In the genomic region with DNA sequence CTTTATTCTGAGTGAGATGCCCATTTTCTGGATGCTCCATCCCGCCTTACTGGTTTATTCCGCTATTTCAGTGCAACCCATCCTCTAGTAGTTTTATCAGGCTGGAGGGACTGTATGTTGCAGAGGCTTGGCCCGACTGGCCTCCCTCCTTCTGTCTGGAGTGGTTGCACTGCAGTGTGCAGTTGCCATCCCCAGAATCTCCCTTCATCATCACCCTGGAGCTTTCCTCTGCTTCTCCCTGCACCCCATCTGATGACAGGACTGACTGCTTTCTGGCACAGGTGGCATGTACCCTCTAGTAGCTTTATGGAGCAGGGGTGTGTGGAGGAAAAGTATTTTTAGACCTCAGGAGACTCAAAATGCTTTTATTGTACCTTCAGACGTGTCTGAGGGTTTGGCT, we compare ENCODE assay signal across 31 cellular contexts.
"Had no signal": no experiment of that assay in that cellular context is flagged by ENCODE, and none has a peak within 500 bp of the region (broad histone marks: within the 10 kb centered on the region; RNA-seq: fewer than 3 reads in every experiment).

No MANE protein-coding gene starts in this region.

- H3K27me3 Mint-ChIP-seq: activated CD4-positive, alpha-beta memory T cell treated with anti-CD3 and anti-CD28 coated beads, Interleukin-2, amount 10 ng/mL, durations not matched to agents 7 days and 5 days; activated CD4-positive, alpha-beta T cell treated with anti-CD3 and anti-CD28 coated beads, Interleukin-2, amount 10 ng/mL, durations not matched to agents 7 days and 5 days; activated naive CD4-positive, alpha-beta T cell treated with anti-CD3 and anti-CD28 coated beads, Interleukin-2, amount 10 ng/mL, durations not matched to agents 7 days and 5 days; activated naive CD8-positive, alpha-beta T cell; activated T-cell treated with anti-CD3 and anti-CD28 coated beads, Interleukin-2, amount 50 U/mL, for 24 hours; effector memory CD8-positive, alpha-beta T cell; T-cell had no signal

- ATAC-seq: effector memory CD8-positive, alpha-beta T cell; foreskin keratinocyte; gastrocnemius medialis; T-cell had no signal

- DNase-seq: activated CD4-positive, alpha-beta memory T cell treated with anti-CD3 and anti-CD28 coated beads, Interleukin-2, amount 10 ng/mL, durations not matched to agents 7 days and 5 days; activated CD4-positive, alpha-beta T cell treated with anti-CD3 and anti-CD28 coated beads for 1 hour; activated CD4-positive, alpha-beta T cell treated with anti-CD3 and anti-CD28 coated beads for 4 hours; activated CD4-positive, alpha-beta T cell treated with anti-CD3 and anti-CD28 coated beads, Interleukin-2, amount 10 ng/mL, durations not matched to agents 7 days and 5 days; activated CD4-positive, alpha-beta T cell treated with anti-CD3 and anti-CD28 coated beads, Interleukin-2, amount 50 U/mL, for 4 hours; activated CD8-positive, alpha-beta memory T cell treated with anti-CD3 and anti-CD28 coated beads, Interleukin-2, amount 50 U/mL, for 48 hours; activated effector memory CD4-positive, alpha-beta T cell treated with anti-CD3 and anti-CD28 coated beads, Interleukin-2, amount 50 U/mL, for 16 hours; activated naive CD4-positive, alpha-beta T cell treated with anti-CD3 and anti-CD28 coated beads, Interleukin-2, amount 10 ng/mL, durations not matched to agents 7 days and 5 days; activated T-cell treated with anti-CD3 and anti-CD28 coated beads for 4 hours; activated T-cell treated with anti-CD3 and anti-CD28 coated beads, Interleukin-2, amount 50 U/mL, for 24 hours; amniotic stem cell; anterior cingulate cortex; brain microvascular endothelial cell; caudate nucleus; cortex of kidney; dermis blood vessel endothelial cell; effector CD4-positive, alpha-beta T cell; effector memory CD8-positive, alpha-beta T cell; erythroblast; foreskin keratinocyte; gastrocnemius medialis; heart right ventricle; SW 1271; T-cell; T1000 had no signal

- H3K27ac Mint-ChIP-seq: activated CD4-positive, alpha-beta memory T cell treated with anti-CD3 and anti-CD28 coated beads, Interleukin-2, amount 10 ng/mL, durations not matched to agents 7 days and 5 days; activated CD4-positive, alpha-beta T cell treated with anti-CD3 and anti-CD28 coated beads, Interleukin-2, amount 10 ng/mL, durations not matched to agents 7 days and 5 days; activated naive CD4-positive, alpha-beta T cell treated with anti-CD3 and anti-CD28 coated beads, Interleukin-2, amount 10 ng/mL, durations not matched to agents 7 days and 5 days; activated naive CD8-positive, alpha-beta T cell; activated T-cell treated with anti-CD3 and anti-CD28 coated beads, Interleukin-2, amount 50 U/mL, for 24 hours; activated T-helper 1 cell treated with anti-CD3 and anti-CD28 coated beads, Interleukin-12 subunit alpha, Interleukin-12 subunit beta, Interleukin-2, Interleukin-4 antibody, amounts not matched to agents 30 ng/mL and 10 ng/mL and 1 ng/mL, durations not matched to agents 14 hours and 24 hours and 36 hours; activated T-helper 2 cell treated with anti-CD3 and anti-CD28 coated beads, Interferon-gamma antibody, Interleukin-2, Interleukin-4, amounts not matched to agents 10 μg/mL and 5 μg/mL and 100 μg/mL, durations not matched to agents 14 hours and 24 hours and 36 hours; T-cell; T-helper 1 cell treated with Interleukin-12 subunit alpha and Interleukin-12 subunit beta and Interleukin-4 antibody, amounts not matched to agents 30 μg/mL and 1 μg/mL, for 36 hours; T-helper 2 cell treated with Interferon-gamma antibody and Interleukin-4, amounts not matched to agents 5 μg/mL and 100 μg/mL, for 36 hours had no signal

- H3K4me3 Mint-ChIP-seq: activated CD4-positive, alpha-beta memory T cell treated with anti-CD3 and anti-CD28 coated beads, Interleukin-2, amount 10 ng/mL, durations not matched to agents 7 days and 5 days; activated CD4-positive, alpha-beta T cell treated with anti-CD3 and anti-CD28 coated beads, Interleukin-2, amount 10 ng/mL, durations not matched to agents 7 days and 5 days; activated naive CD4-positive, alpha-beta T cell treated with anti-CD3 and anti-CD28 coated beads, Interleukin-2, amount 10 ng/mL, durations not matched to agents 7 days and 5 days; activated naive CD8-positive, alpha-beta T cell; activated T-cell treated with anti-CD3 and anti-CD28 coated beads, Interleukin-2, amount 50 U/mL, for 24 hours; activated T-helper 1 cell treated with anti-CD3 and anti-CD28 coated beads, Interleukin-12 subunit alpha, Interleukin-12 subunit beta, Interleukin-2, Interleukin-4 antibody, amounts not matched to agents 30 ng/mL and 10 ng/mL and 1 ng/mL, durations not matched to agents 14 hours and 24 hours and 36 hours; effector memory CD8-positive, alpha-beta T cell; T-cell; T-helper 1 cell treated with Interleukin-12 subunit alpha and Interleukin-12 subunit beta and Interleukin-4 antibody, amounts not matched to agents 30 μg/mL and 1 μg/mL, for 36 hours; T-helper 2 cell treated with Interferon-gamma antibody and Interleukin-4, amounts not matched to agents 5 μg/mL and 100 μg/mL, for 36 hours had no signal

- H3K9me3 ChIP-seq: esophagus muscularis mucosa, gastrocnemius medialis, heart right ventricle had no signal

- H3K9me3 Mint-ChIP-seq: activated CD4-positive, alpha-beta memory T cell treated with anti-CD3 and anti-CD28 coated beads, Interleukin-2, amount 10 ng/mL, durations not matched to agents 7 days and 5 days; activated CD4-positive, alpha-beta T cell treated with anti-CD3 and anti-CD28 coated beads, Interleukin-2, amount 10 ng/mL, durations not matched to agents 7 days and 5 days; activated naive CD4-positive, alpha-beta T cell treated with anti-CD3 and anti-CD28 coated beads, Interleukin-2, amount 10 ng/mL, durations not matched to agents 7 days and 5 days; activated T-cell treated with anti-CD3 and anti-CD28 coated beads, Interleukin-2, amount 50 U/mL, for 24 hours; activated T-helper 1 cell treated with anti-CD3 and anti-CD28 coated beads, Interleukin-12 subunit alpha, Interleukin-12 subunit beta, Interleukin-2, Interleukin-4 antibody, amounts not matched to agents 30 ng/mL and 10 ng/mL and 1 ng/mL, durations not matched to agents 14 hours and 24 hours and 36 hours; activated T-helper 2 cell treated with anti-CD3 and anti-CD28 coated beads, Interferon-gamma antibody, Interleukin-2, Interleukin-4, amounts not matched to agents 10 μg/mL and 5 μg/mL and 100 μg/mL, durations not matched to agents 14 hours and 24 hours and 36 hours; effector memory CD8-positive, alpha-beta T cell; T-cell; T-helper 1 cell treated with Interleukin-12 subunit alpha and Interleukin-12 subunit beta and Interleukin-4 antibody, amounts not matched to agents 30 μg/mL and 1 μg/mL, for 36 hours; T-helper 2 cell treated with Interferon-gamma antibody and Interleukin-4, amounts not matched to agents 5 μg/mL and 100 μg/mL, for 36 hours had no signal
